ENCODE assay signal across 8 cellular contexts in genomic region chr5:149141957-149142851, GRCh38. TPM values are rescaled to one million over a fixed set of nuclear protein-coding genes. Genes with fewer than 3 reads are reported as not detected.
DNase-seq lines count a peak whose midpoint lies in the region; ATAC-seq lines count a peak whose summit lies in the region.

No MANE protein-coding gene starts in this region.

- no peaks in the 10 kb centered on the region for H3K9me3 ChIP-seq in right cardiac atrium (ENCODE audit: control insufficient read depth, low read length)

- peaks cover 5% of the 10 kb centered on the region for H3K27me3 Mint-ChIP-seq in activated T-cell treated with anti-CD3 and anti-CD28 coated beads, Interleukin-2, amount 50 U/mL, for 72 hours (ENCODE audit: low read depth)
- peaks cover 15% of the 10 kb centered on the region for H3K27me3 Mint-ChIP-seq in activated CD8-positive, alpha-beta T cell treated with anti-CD3 and anti-CD28 coated beads, Interleukin-2, amount 10 ng/mL, durations not matched to agents 7 days and 5 days (ENCODE audit: low read depth)

- H3K4me3 ChIP-seq in right cardiac atrium (ENCODE audit: low read length), result peak overlapping the region; percentile 68

- H3K27ac ChIP-seq in right cardiac atrium (ENCODE audit: low read length), result peak overlapping the region; percentile 99

- H3K36me3 Mint-ChIP-seq in activated T-cell treated with anti-CD3 and anti-CD28 coated beads, Interleukin-2, amount 50 U/mL, for 72 hours (ENCODE audit: insufficient read depth in 2 of 2), result no peaks in the 10 kb centered on the region
- no peaks in the 10 kb centered on the region for H3K36me3 Mint-ChIP-seq in activated CD8-positive, alpha-beta T cell treated with anti-CD3 and anti-CD28 coated beads, Interleukin-2, amount 10 ng/mL, durations not matched to agents 7 days and 5 days (ENCODE audit: low read depth)

- H3K9me3 Mint-ChIP-seq in activated T-cell treated with anti-CD3 and anti-CD28 coated beads, Interleukin-2, amount 50 U/mL, for 72 hours, result peaks cover 0 to 2% of the 10 kb centered on the region in 2 donors
- no peaks in the 10 kb centered on the region for H3K9me3 Mint-ChIP-seq in activated CD8-positive, alpha-beta T cell treated with anti-CD3 and anti-CD28 coated beads, Interleukin-2, amount 10 ng/mL, durations not matched to agents 7 days and 5 days (ENCODE audit: insufficient read depth)

- CTCF ChIA-PET in activated CD8-positive, alpha-beta T cell treated with anti-CD3 and anti-CD28 coated beads, Interleukin-2, amount 10 ng/mL, durations not matched to agents 7 days and 5 days (lab: Charles Lee), result interaction anchor here (0.6 to 1.9 kb wide), 18 partner anchors 20 to 132 kb away, joined by 3 to 17 read pairs (median 4); no protein-coding TSS in a partner anchor

- H3K27me3 ChIP-seq in right cardiac atrium (ENCODE audit: control insufficient read depth, insufficient read depth), result no peaks in the 10 kb centered on the region

- no peak for DNase-seq in activated T-cell treated with anti-CD3 and anti-CD28 coated beads, Interleukin-2, amount 50 U/mL, for 72 hours
- no peak for DNase-seq in activated T-cell treated with anti-CD3 and anti-CD28 coated beads, Interleukin-2, amount 50 U/mL, for 1 hour
- DNase-seq in activated CD8-positive, alpha-beta T cell treated with anti-CD3 and anti-CD28 coated beads, Interleukin-2, amount 10 ng/mL, durations not matched to agents 7 days and 5 days, result no peak
- DNase-seq in right cardiac atrium (peak; percentile 48 to 82 (median 80)), putamen (ENCODE audit: low spot score) (peak; percentile 56), NOMO-1 treated with dmso at 0.1 percent for 144 hours (lab: John Stamatoyannopoulos, UW; ENCODE audit: unreplicated experiment) (no peak)

- H3K4me1 ChIP-seq in right cardiac atrium (ENCODE audit: control insufficient read depth, insufficient read depth, low read length), result peaks cover 10% of the 10 kb centered on the region

- 15% methylated on average over 20 of the region's 20 CpGs for WGBS in right cardiac atrium

- ATAC-seq in activated T-cell treated with anti-CD3 and anti-CD28 coated beads, Interleukin-2, amount 50 U/mL, for 72 hours (replicated peaks in 1 of 2), result no peak
- peak; percentile 6 for ATAC-seq in activated CD8-positive, alpha-beta T cell treated with anti-CD3 and anti-CD28 coated beads, Interleukin-2, amount 10 ng/mL, durations not matched to agents 7 days and 5 days
- ATAC-seq in right cardiac atrium (peak; percentile 82 to 84), HG02798 (IDR thresholded peaks at IDR 0.05; ENCODE audit: poor library complexity, unreplicated experiment) (no peak), HG02763 (IDR thresholded peaks at IDR 0.05; ENCODE audit: unreplicated experiment) (no peak)

- H3K4me1 Mint-ChIP-seq in activated T-cell treated with anti-CD3 and anti-CD28 coated beads, Interleukin-2, amount 50 U/mL, for 72 hours (ENCODE audit: low read depth), result no peaks in the 10 kb centered on the region
- no peaks in the 10 kb centered on the region for H3K4me1 Mint-ChIP-seq in activated CD8-positive, alpha-beta T cell treated with anti-CD3 and anti-CD28 coated beads, Interleukin-2, amount 10 ng/mL, durations not matched to agents 7 days and 5 days (ENCODE audit: low read depth)

- POLR2A ChIA-PET in activated CD8-positive, alpha-beta T cell treated with anti-CD3 and anti-CD28 coated beads, Interleukin-2, amount 10 ng/mL, durations not matched to agents 7 days and 5 days (lab: Charles Lee), result no interaction called here

- intact Hi-C loops in right cardiac atrium (cut with DNase I), result loop anchor here (2.0 to 5.0 kb wide), 3 partner anchors 35 to 87 kb away; no protein-coding TSS in a partner anchor

- peak overlapping the region; percentile 72 to 73 for H3K4me3 Mint-ChIP-seq in activated T-cell treated with anti-CD3 and anti-CD28 coated beads, Interleukin-2, amount 50 U/mL, for 72 hours
- H3K4me3 Mint-ChIP-seq in activated CD8-positive, alpha-beta T cell treated with anti-CD3 and anti-CD28 coated beads, Interleukin-2, amount 10 ng/mL, durations not matched to agents 7 days and 5 days, result peak overlapping the region; percentile 45

- H3K27ac Mint-ChIP-seq in activated T-cell treated with anti-CD3 and anti-CD28 coated beads, Interleukin-2, amount 50 U/mL, for 72 hours, result no peak overlapping the region
- H3K27ac Mint-ChIP-seq in activated CD8-positive, alpha-beta T cell treated with anti-CD3 and anti-CD28 coated beads, Interleukin-2, amount 10 ng/mL, durations not matched to agents 7 days and 5 days, result no peak overlapping the region

RNA-seq across cellular contexts. Expression of gene ABLIM3, which starts 0.9 kb away (rescaled TPM):
- under 1 TPM; 0.14 to 0.19 TPM for total RNA-seq in activated T-cell treated with anti-CD3 and anti-CD28 coated beads, Interleukin-2, amount 50 U/mL, for 72 hours
- not detected for total RNA-seq in activated CD8-positive, alpha-beta T cell treated with anti-CD3 and anti-CD28 coated beads, Interleukin-2, amount 10 ng/mL, durations not matched to agents 7 days and 5 days
- 100 to 1,000 TPM; 140 to 185 (median 161) TPM for total RNA-seq in right cardiac atrium
- 81.3 TPM for polyA plus RNA-seq in right cardiac atrium

Comparison
In these comparisons a context has a peak if more than half of its experiments do, and no peak if none do; other contexts are left out.
1. ATAC-seq: peak in activated CD8-positive, alpha-beta T cell treated with anti-CD3 and anti-CD28 coated beads, Interleukin-2, amount 10 ng/mL, durations not matched to agents 7 days and 5 days (single experiment) and right cardiac atrium (2 of 2); none in activated T-cell treated with anti-CD3 and anti-CD28 coated beads, Interleukin-2, amount 50 U/mL, for 72 hours (0 of 2), HG02798 (single experiment) and HG02763 (single experiment).
2. DNase-seq: peak in right cardiac atrium (3 of 3) and putamen (single experiment); none in activated T-cell treated with anti-CD3 and anti-CD28 coated beads, Interleukin-2, amount 50 U/mL, for 72 hours (0 of 2), activated T-cell treated with anti-CD3 and anti-CD28 coated beads, Interleukin-2, amount 50 U/mL, for 1 hour (single experiment), activated CD8-positive, alpha-beta T cell treated with anti-CD3 and anti-CD28 coated beads, Interleukin-2, amount 10 ng/mL, durations not matched to agents 7 days and 5 days (single experiment) and NOMO-1 treated with dmso at 0.1 percent for 144 hours (single experiment).
3. RNA of gene ABLIM3, which starts 0.9 kb away (total RNA-seq): 140 to 185 TPM in right cardiac atrium; 0.14 to 0.19 TPM in activated T-cell treated with anti-CD3 and anti-CD28 coated beads, Interleukin-2, amount 50 U/mL, for 72 hours and not detected in activated CD8-positive, alpha-beta T cell treated with anti-CD3 and anti-CD28 coated beads, Interleukin-2, amount 10 ng/mL, durations not matched to agents 7 days and 5 days; every median in the first group is over 100 times any median in the second.